ENCODE assay signal across 9 cellular contexts in genomic region chr4:157678478-157678877, GRCh38.
"Had no signal": no experiment of that assay in that cellular context is flagged by ENCODE, and none has a peak within 500 bp of the region (broad histone marks: within the 10 kb centered on the region; RNA-seq: fewer than 3 reads in every experiment).

No MANE protein-coding gene starts in this region.

- H3K27ac ChIP-seq: GM23248 had no signal

- ATAC-seq: GM23338, HCT116 had no signal

- H3K27ac Mint-ChIP-seq: GM23338, H9, HFFc6 had no signal

- H3K4me3 ChIP-seq: GM23248, GM23338, HAP-1 had no signal

- H3K4me3 Mint-ChIP-seq: GM23338, H9, HFFc6 had no signal

- DNase-seq: GM23248, GOT3, H7, H9, HCEC 1CT, HFFc6 had no signal

- H3K9me3 ChIP-seq: HAP-1 had no signal

- H3K36me3 ChIP-seq: HAP-1 had no signal

- H3K4me1 Mint-ChIP-seq: GM23338, H9 had no signal

- H3K4me1 ChIP-seq: HAP-1 had no signal
